ENCODE assay signal across 10 cellular contexts in the genomic region with DNA sequence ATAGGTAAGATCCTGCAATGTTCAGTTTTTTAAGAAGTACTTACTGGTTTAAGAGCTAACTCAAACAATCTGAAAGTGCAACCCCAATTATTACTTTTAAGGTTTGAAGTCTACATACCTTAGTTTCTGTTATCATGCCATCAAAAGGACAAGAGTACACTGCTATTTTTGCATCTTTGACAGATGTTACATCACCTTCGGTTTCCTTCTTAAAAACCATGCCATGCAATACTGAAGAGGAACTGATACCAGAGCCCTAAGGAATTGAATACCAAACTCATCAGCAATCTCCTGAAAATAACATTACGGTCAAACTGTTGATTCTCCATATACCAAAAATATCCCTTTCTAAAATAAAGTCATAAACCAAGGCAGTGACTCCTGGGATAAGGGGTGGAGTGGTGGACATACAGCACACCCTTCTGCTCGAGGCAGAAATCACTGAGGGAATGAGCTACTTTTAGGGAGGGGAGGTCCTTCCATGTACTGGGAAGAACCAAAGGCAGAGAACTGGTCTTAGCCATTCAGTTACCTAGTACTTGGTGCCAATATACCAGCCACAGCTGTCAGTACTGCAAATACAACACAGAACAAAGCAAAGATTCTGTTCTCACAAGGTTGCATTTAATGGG. TPM values are rescaled to one million over a fixed set of nuclear protein-coding genes. Genes with fewer than 3 reads are reported as not detected.
DNase-seq lines count a peak whose midpoint lies in the region; ATAC-seq and TF ChIP-seq lines count a peak whose summit lies in the region.
"Had no signal": no experiment of that assay in that cellular context is flagged by ENCODE, and none has a peak within 500 bp of the region (broad histone marks: within the 10 kb centered on the region; RNA-seq: fewer than 3 reads in every experiment).

No MANE protein-coding gene starts in this region.

- H3K27ac Mint-ChIP-seq in mesothelial cell of epicardium: no peak overlapping the region

- no peak overlapping the region for H3K27ac ChIP-seq in substantia nigra (ENCODE audit: low read depth, low read length, poor library complexity, severe bottlenecking)
- H3K27ac ChIP-seq: PC-9 had no signal

- H3K9me3 Mint-ChIP-seq in mesothelial cell of epicardium: no peaks in the 10 kb centered on the region

- ATAC-seq in GM19452 (IDR thresholded peaks at IDR 0.05; ENCODE audit: unreplicated experiment) (peak; percentile 95), HG03060 (IDR thresholded peaks at IDR 0.05; ENCODE audit: low read depth, unreplicated experiment) (peak; percentile 90)

- no peaks in the 10 kb centered on the region for H3K4me1 Mint-ChIP-seq in mesothelial cell of epicardium

- H3K4me3 Mint-ChIP-seq in mesothelial cell of epicardium: no peak overlapping the region

- H3K36me3 Mint-ChIP-seq in mesothelial cell of epicardium: peaks cover 48% of the 10 kb centered on the region

- no peak overlapping the region for H3K4me3 ChIP-seq in GM12864 (ENCODE audit: low read depth, low read length)
- H3K4me3 ChIP-seq: PC-9 had no signal

- DNase-seq in GM12864 (ENCODE audit: low read depth) (peak; percentile 33), RPMI8226 (peak; percentile 74), HPDE6-E6E7 (ENCODE audit: extremely low spot score) (no peak), substantia nigra (lab: John Stamatoyannopoulos, UW) (no peak), DMS79 treated with DMSO at 0.1 percent for 48 hours (lab: John Stamatoyannopoulos, UW) (no peak), mesothelial cell of epicardium (ENCODE audit: low spot score in 2 of 2, unreplicated experiment in 2 of 2) (no peak)
- DNase-seq: effector CD4-positive, alpha-beta T cell; PC-9 had no signal

- no peak for TF ChIP-seq CTCF in GM12864 (IDR thresholded peaks at IDR 0.05; ENCODE audit: low read depth, low read length, missing control alignments)
- TF ChIP-seq CTCF in mesothelial cell of epicardium (IDR thresholded peaks at IDR 0.05; ENCODE audit: unreplicated experiment): no peak

- H3K27me3 Mint-ChIP-seq in mesothelial cell of epicardium (ENCODE audit: low read depth): no peaks in the 10 kb centered on the region

RNA-seq across cellular contexts. Expression of gene CCT8, which starts 8.5 kb away (rescaled TPM):
- total RNA-seq in mesothelial cell of epicardium: 166 to 174 TPM (median 171 TPM) in 3 replicates

RNA-seq across cellular contexts. Expression of gene USP16, which starts 40.5 kb away (rescaled TPM):
- 30.8 to 32.0 TPM (median 31.4 TPM) in 3 replicates for total RNA-seq in mesothelial cell of epicardium

RNA-seq across cellular contexts. Expression of gene RWDD2B, which starts 45.8 kb away (rescaled TPM):
- 8.5 to 10.0 TPM (median 10.0 TPM) in 3 replicates for total RNA-seq in mesothelial cell of epicardium

Comparison
In these comparisons a context has a peak if more than half of its experiments do, and no peak if none do; other contexts are left out.
1. DNase-seq: peak in GM12864 (single experiment) and RPMI8226 (single experiment); none in HPDE6-E6E7 (single experiment), substantia nigra (0 of 49), DMS79 treated with DMSO at 0.1 percent for 48 hours (single experiment) and mesothelial cell of epicardium (0 of 2).